1 cellular context compared by ENCODE assay signal in the genomic region with DNA sequence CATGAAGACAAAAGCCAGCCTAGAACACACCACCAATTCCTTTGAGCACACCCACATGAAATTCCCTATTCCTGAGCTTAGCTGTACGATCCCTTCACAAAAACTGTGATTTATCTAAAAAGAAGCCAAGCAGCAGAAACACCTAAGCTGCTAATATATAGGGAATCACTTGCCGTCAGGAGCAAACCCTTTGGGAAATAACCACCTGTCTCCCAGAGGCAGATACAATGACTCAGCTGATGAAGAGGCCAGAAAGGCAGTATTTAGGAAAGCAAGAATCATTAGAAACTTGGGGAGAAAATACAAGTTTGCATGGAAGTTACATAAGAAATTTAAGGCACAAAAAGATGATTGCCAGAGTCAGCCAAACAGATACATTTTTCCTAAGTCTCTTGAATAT.
TF ChIP-seq lines count a peak whose summit lies in the region.

No MANE protein-coding gene starts in this region.

TF ChIP-seq in GM23338, 12 proteins besides CTCF, POLR2A, EP300 and RAD21:
- TF ChIP-seq, protein P1, sequence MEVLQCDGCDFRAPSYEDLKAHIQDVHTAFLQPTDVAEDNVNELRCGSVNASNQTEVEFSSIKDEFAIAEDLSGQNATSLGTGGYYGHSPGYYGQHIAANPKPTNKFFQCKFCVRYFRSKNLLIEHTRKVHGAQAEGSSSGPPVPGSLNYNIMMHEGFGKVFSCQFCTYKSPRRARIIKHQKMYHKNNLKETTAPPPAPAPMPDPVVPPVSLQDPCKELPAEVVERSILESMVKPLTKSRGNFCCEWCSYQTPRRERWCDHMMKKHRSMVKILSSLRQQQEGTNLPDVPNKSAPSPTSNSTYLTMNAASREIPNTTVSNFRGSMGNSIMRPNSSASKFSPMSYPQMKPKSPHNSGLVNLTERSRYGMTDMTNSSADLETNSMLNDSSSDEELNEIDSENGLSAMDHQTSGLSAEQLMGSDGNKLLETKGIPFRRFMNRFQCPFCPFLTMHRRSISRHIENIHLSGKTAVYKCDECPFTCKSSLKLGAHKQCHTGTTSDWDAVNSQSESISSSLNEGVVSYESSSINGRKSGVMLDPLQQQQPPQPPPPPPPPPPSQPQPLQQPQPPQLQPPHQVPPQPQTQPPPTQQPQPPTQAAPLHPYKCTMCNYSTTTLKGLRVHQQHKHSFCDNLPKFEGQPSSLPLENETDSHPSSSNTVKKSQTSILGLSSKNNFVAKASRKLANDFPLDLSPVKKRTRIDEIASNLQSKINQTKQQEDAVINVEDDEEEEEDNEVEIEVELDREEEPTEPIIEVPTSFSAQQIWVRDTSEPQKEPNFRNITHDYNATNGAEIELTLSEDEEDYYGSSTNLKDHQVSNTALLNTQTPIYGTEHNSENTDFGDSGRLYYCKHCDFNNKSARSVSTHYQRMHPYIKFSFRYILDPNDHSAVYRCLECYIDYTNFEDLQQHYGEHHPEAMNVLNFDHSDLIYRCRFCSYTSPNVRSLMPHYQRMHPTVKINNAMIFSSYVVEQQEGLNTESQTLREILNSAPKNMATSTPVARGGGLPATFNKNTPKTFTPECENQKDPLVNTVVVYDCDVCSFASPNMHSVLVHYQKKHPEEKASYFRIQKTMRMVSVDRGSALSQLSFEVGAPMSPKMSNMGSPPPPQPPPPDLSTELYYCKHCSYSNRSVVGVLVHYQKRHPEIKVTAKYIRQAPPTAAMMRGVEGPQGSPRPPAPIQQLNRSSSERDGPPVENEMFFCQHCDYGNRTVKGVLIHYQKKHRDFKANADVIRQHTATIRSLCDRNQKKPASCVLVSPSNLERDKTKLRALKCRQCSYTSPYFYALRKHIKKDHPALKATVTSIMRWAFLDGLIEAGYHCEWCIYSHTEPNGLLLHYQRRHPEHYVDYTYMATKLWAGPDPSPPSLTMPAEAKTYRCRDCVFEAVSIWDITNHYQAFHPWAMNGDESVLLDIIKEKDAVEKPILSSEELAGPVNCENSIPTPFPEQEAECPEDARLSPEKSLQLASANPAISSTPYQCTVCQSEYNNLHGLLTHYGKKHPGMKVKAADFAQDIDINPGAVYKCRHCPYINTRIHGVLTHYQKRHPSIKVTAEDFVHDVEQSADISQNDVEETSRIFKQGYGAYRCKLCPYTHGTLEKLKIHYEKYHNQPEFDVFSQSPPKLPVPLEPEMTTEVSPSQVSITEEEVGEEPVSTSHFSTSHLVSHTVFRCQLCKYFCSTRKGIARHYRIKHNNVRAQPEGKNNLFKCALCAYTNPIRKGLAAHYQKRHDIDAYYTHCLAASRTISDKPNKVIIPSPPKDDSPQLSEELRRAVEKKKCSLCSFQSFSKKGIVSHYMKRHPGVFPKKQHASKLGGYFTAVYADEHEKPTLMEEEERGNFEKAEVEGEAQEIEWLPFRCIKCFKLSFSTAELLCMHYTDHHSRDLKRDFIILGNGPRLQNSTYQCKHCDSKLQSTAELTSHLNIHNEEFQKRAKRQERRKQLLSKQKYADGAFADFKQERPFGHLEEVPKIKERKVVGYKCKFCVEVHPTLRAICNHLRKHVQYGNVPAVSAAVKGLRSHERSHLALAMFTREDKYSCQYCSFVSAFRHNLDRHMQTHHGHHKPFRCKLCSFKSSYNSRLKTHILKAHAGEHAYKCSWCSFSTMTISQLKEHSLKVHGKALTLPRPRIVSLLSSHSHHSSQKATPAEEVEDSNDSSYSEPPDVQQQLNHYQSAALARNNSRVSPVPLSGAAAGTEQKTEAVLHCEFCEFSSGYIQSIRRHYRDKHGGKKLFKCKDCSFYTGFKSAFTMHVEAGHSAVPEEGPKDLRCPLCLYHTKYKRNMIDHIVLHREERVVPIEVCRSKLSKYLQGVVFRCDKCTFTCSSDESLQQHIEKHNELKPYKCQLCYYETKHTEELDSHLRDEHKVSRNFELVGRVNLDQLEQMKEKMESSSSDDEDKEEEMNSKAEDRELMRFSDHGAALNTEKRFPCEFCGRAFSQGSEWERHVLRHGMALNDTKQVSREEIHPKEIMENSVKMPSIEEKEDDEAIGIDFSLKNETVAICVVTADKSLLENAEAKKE (CRISPR knock-in tag; IDR thresholded peaks at IDR 0.05): no peak
- TF ChIP-seq ZNF114 (CRISPR knock-in tag; IDR thresholded peaks at IDR 0.05) (no peak), CREB1 (CRISPR knock-in tag; IDR thresholded peaks at IDR 0.05; ENCODE audit: low read depth) (no peak), REST (IDR thresholded peaks at IDR 0.05; ENCODE audit: unreplicated experiment) (no peak), ZNF331 (CRISPR knock-in tag; IDR thresholded peaks at IDR 0.05; ENCODE audit: low read depth) (no peak), EZH2 (IDR thresholded peaks at IDR 0.05; ENCODE audit: low read depth, unreplicated experiment) (no peak)
